ENCODE assay signal across 8 cellular contexts in genomic region chr20:49610701-49611538, GRCh38. TPM values are rescaled to one million over a fixed set of nuclear protein-coding genes. Genes with fewer than 3 reads are reported as not detected.
DNase-seq lines count a peak whose midpoint lies in the region; ATAC-seq and TF ChIP-seq lines count a peak whose summit lies in the region.

No MANE protein-coding gene starts in this region.

- H3K27me3 ChIP-seq in heart right ventricle (peaks cover 0 to 16% (median 3%) of the 10 kb centered on the region in 7 donors), prostate gland (replicated peaks; ENCODE audit: insufficient read depth) (no peaks in the 10 kb centered on the region)

- peak; percentile 8 for TF ChIP-seq POLR2A in prostate gland (IDR thresholded peaks at IDR 0.05)

- H3K36me3 Mint-ChIP-seq in activated naive CD4-positive, alpha-beta T cell treated with anti-CD3 and anti-CD28 coated beads, Interleukin-2, amount 50 U/mL, for 24 hours = no peaks in the 10 kb centered on the region

- ATAC-seq in GM19452 (IDR thresholded peaks at IDR 0.05; ENCODE audit: unreplicated experiment) = peak; percentile 50
- ATAC-seq in heart right ventricle = peak; percentile 61 to 85 (median 74)
- no peak for ATAC-seq in GM19328 (IDR thresholded peaks at IDR 0.05; ENCODE audit: unreplicated experiment)

- H3K27ac Mint-ChIP-seq in activated naive CD4-positive, alpha-beta T cell treated with anti-CD3 and anti-CD28 coated beads, Interleukin-2, amount 50 U/mL, for 24 hours = no peak overlapping the region

- peaks cover 5% of the 10 kb centered on the region for H3K27me3 Mint-ChIP-seq in activated naive CD4-positive, alpha-beta T cell treated with anti-CD3 and anti-CD28 coated beads, Interleukin-2, amount 50 U/mL, for 24 hours

- intact Hi-C loops in heart right ventricle (cut with DNase I) (loop anchor here (1.0 to 10.0 kb wide), 16 partner anchors 101 to 318 kb away; partner anchors contain the start of genes SLC9A8 (in 5 of the 10), B4GALT5 (in 3 of the 10) and SPATA2 (in 1 of the 10)), prostate gland (cut with DNase I) (loop anchor here (2.0 kb wide), 2 partner anchors 236 to 316 kb away; no protein-coding TSS in a partner anchor)

- DNase-seq in C1 segment of cervical spinal cord (lab: John Stamatoyannopoulos, UW) (peak in 13 of 14 donors; percentile 28 to 83 (median 58)), LoVo (ENCODE audit: low spot score) (peak; percentile 77), SKM-1 (lab: John Stamatoyannopoulos, UW; ENCODE audit: unreplicated experiment) (peak; percentile 46), heart right ventricle (peak; percentile 63 to 81), prostate gland (ENCODE audit: low spot score) (peak; percentile 68)

- no peaks in the 10 kb centered on the region for H3K9me3 ChIP-seq in heart right ventricle
- no peaks in the 10 kb centered on the region for H3K9me3 ChIP-seq in prostate gland

- H3K4me3 ChIP-seq in heart right ventricle = peak overlapping the region in 4 of 10 donors; percentile 16 to 33 (median 26)
- H3K4me3 ChIP-seq in prostate gland = no peak overlapping the region

- peaks cover 13% of the 10 kb centered on the region for H3K4me1 Mint-ChIP-seq in activated naive CD4-positive, alpha-beta T cell treated with anti-CD3 and anti-CD28 coated beads, Interleukin-2, amount 50 U/mL, for 24 hours

- TF ChIP-seq CTCF in heart right ventricle (IDR thresholded peaks at IDR 0.05) (peak; percentile 99 to 100 (median 100)), prostate gland (IDR thresholded peaks at IDR 0.05) (peak; percentile 98 to 100 (median 99))

- H3K4me3 Mint-ChIP-seq in activated naive CD4-positive, alpha-beta T cell treated with anti-CD3 and anti-CD28 coated beads, Interleukin-2, amount 50 U/mL, for 24 hours = peak overlapping the region; percentile 53

- H3K27ac ChIP-seq in heart right ventricle (peak overlapping the region in 4 of 10 donors; percentile 30 to 77 (median 52)), prostate gland (no peak overlapping the region)

- no peaks in the 10 kb centered on the region for H3K9me3 Mint-ChIP-seq in activated naive CD4-positive, alpha-beta T cell treated with anti-CD3 and anti-CD28 coated beads, Interleukin-2, amount 50 U/mL, for 24 hours

- 15 to 16% methylated on average over 48 of the region's 48 CpGs for WGBS in heart right ventricle, 2 donors
- 15% methylated on average over 48 of the region's 48 CpGs for WGBS in prostate gland

- H3K4me1 ChIP-seq in heart right ventricle (peaks cover 4 to 30% (median 22%) of the 10 kb centered on the region in 9 donors), prostate gland (replicated peaks) (no peaks in the 10 kb centered on the region)

- H3K36me3 ChIP-seq in heart right ventricle = no peaks in the 10 kb centered on the region
- H3K36me3 ChIP-seq in prostate gland = no peaks in the 10 kb centered on the region

RNA-seq across cellular contexts. Expression of gene PTGIS, which starts 43.0 kb away (rescaled TPM):
- total RNA-seq in heart right ventricle (10 to 100 TPM in 9 of 10 donors, 1 to 10 TPM in 1; 10.0 to 66.8 (median 23.3) TPM), prostate gland (10 to 100 TPM; 12.9 to 34.6 TPM)
- polyA plus RNA-seq in heart right ventricle = 1 to 10 TPM; 6.5 to 7.5 TPM
